In genomic region chr17:2259769-2260536, GRCh38 we compare ENCODE assay signal across 8 cellular contexts. TPM values are rescaled to one million over a fixed set of nuclear protein-coding genes. Genes with fewer than 3 reads are reported as not detected.
DNase-seq lines count a peak whose midpoint lies in the region; ATAC-seq and TF ChIP-seq lines count a peak whose summit lies in the region.

No MANE protein-coding gene starts in this region.

- peak overlapping the region; percentile 68 to 79 for H3K4me3 Mint-ChIP-seq in effector memory CD8-positive, alpha-beta T cell

- peak overlapping the region; percentile 95 for H3K27ac Mint-ChIP-seq in effector memory CD8-positive, alpha-beta T cell

- no peak for TF ChIP-seq CTCF in ascending aorta (IDR thresholded peaks at IDR 0.05)

- H3K4me1 ChIP-seq in ascending aorta: peaks cover 7 to 20% of the 10 kb centered on the region in 2 donors

- peak; percentile 79 for ATAC-seq in HG02642 (IDR thresholded peaks at IDR 0.05; ENCODE audit: poor library complexity, unreplicated experiment)
- peak; percentile 80 for ATAC-seq in effector memory CD8-positive, alpha-beta T cell (replicated peaks)

- H3K27me3 Mint-ChIP-seq in effector memory CD8-positive, alpha-beta T cell: no peaks in the 10 kb centered on the region

- peak overlapping the region in 1 of 2 donors; percentile 4 for H3K27ac ChIP-seq in ascending aorta

- H3K36me3 Mint-ChIP-seq in effector memory CD8-positive, alpha-beta T cell (ENCODE audit: insufficient read depth): peaks cover 28% of the 10 kb centered on the region

- H3K36me3 ChIP-seq in ascending aorta: peaks cover 0 to 6% of the 10 kb centered on the region in 2 donors

- H3K4me3 ChIP-seq in GM08714 (ENCODE audit: low read length) (peak overlapping the region; percentile 53; the same call in 1 of the 2 replicates), ascending aorta (no peak overlapping the region)

- H3K9me3 ChIP-seq in ascending aorta: no peaks in the 10 kb centered on the region

- H3K9me3 Mint-ChIP-seq in effector memory CD8-positive, alpha-beta T cell: no peaks in the 10 kb centered on the region

- no peaks in the 10 kb centered on the region for H3K27me3 ChIP-seq in ascending aorta

- intact Hi-C loops in ascending aorta (cut with DNase I): no loop called here

- DNase-seq in activated CD4-positive, CD25-positive, alpha-beta regulatory T cell treated with anti-CD3 and anti-CD28 coated beads, Interleukin-2, amount 50 U/mL, for 16 hours (ENCODE audit: low read depth, low spot score): peak; percentile 23
- peak; percentile 38 to 54 (median 48) for DNase-seq in effector memory CD8-positive, alpha-beta T cell
- DNase-seq in stimulated activated CD8-positive, alpha-beta memory T cell treated with anti-CD3 and anti-CD28 coated beads, Interleukin-15, amount 100 ng/mL, for 48 hours (ENCODE audit: low read depth in 2 of 2): peak; percentile 71 to 75
- no peak for DNase-seq in NCI-H446 treated with DMSO at 0.1 percent for 48 hours (lab: John Stamatoyannopoulos, UW)
- no peak for DNase-seq in ascending aorta (ENCODE audit: low spot score in 2 of 2)
- no peak for DNase-seq in NCI-H2227 (lab: John Stamatoyannopoulos, UW; ENCODE audit: unreplicated experiment)

- H3K4me1 Mint-ChIP-seq in effector memory CD8-positive, alpha-beta T cell (ENCODE audit: low read depth in 2 of 2): peaks cover 50 to 60% of the 10 kb centered on the region in 2 donors

RNA-seq across cellular contexts. Expression of gene SMG6, which starts 43.6 kb away (rescaled TPM):
- 50.8 TPM for total RNA-seq in ascending aorta

RNA-seq across cellular contexts. Expression of gene SRR, which starts 43.8 kb away (rescaled TPM):
- total RNA-seq in ascending aorta: not detected

Comparison
In these comparisons a context has a peak if more than half of its experiments do, and no peak if none do; other contexts are left out.
1. DNase-seq: peak in activated CD4-positive, CD25-positive, alpha-beta regulatory T cell treated with anti-CD3 and anti-CD28 coated beads, Interleukin-2, amount 50 U/mL, for 16 hours (single experiment), effector memory CD8-positive, alpha-beta T cell (3 of 3) and stimulated activated CD8-positive, alpha-beta memory T cell treated with anti-CD3 and anti-CD28 coated beads, Interleukin-15, amount 100 ng/mL, for 48 hours (2 of 2); none in NCI-H446 treated with DMSO at 0.1 percent for 48 hours (single experiment), ascending aorta (0 of 2) and NCI-H2227 (single experiment).